ENCODE assay signal across 11 cellular contexts in genomic region chr6:42230320-42231034, GRCh38. TPM values are rescaled to one million over a fixed set of nuclear protein-coding genes. Genes with fewer than 3 reads are reported as not detected.
DNase-seq lines count a peak whose midpoint lies in the region; ATAC-seq and TF ChIP-seq lines count a peak whose summit lies in the region.
"Had no signal": no experiment of that assay in that cellular context is flagged by ENCODE, and none has a peak within 500 bp of the region (broad histone marks: within the 10 kb centered on the region; RNA-seq: fewer than 3 reads in every experiment).

No MANE protein-coding gene starts in this region.

- H3K9me3 ChIP-seq in MG63 = no peaks in the 10 kb centered on the region

- H3K27ac Mint-ChIP-seq in osteocyte (ENCODE audit: unreplicated experiment) = no peak overlapping the region
- H3K27ac Mint-ChIP-seq: nephron progenitor cell had no signal

- DNase-seq in NCI-H82 (lab: John Stamatoyannopoulos, UW) = peak; percentile 19
- no peak for DNase-seq in NCI-H82 treated with DMSO at 0.1 percent for 48 hours (lab: John Stamatoyannopoulos, UW; ENCODE audit: unreplicated experiment)
- DNase-seq in NAMALWA (ENCODE audit: low spot score) = peak; percentile 51
- peak; percentile 11 for DNase-seq in cerebellar cortex (ENCODE audit: low spot score)
- DNase-seq in osteocyte (ENCODE audit: extremely low spot score, unreplicated experiment) = peak; percentile 59
- no peak for DNase-seq in amygdala (lab: John Stamatoyannopoulos, UW)
- no peak for DNase-seq in MG63
- DNase-seq: C1 segment of cervical spinal cord, nephron progenitor cell had no signal

- ATAC-seq in GM19395 (IDR thresholded peaks at IDR 0.05; ENCODE audit: unreplicated experiment) = no peak

- H3K4me3 ChIP-seq in MG63 = no peak overlapping the region
- H3K4me3 ChIP-seq: SK-N-MC had no signal

- no peaks in the 10 kb centered on the region for H3K9me3 Mint-ChIP-seq in osteocyte (ENCODE audit: unreplicated experiment)

- peaks cover 19% of the 10 kb centered on the region for H3K36me3 Mint-ChIP-seq in osteocyte (ENCODE audit: unreplicated experiment)

- peak; percentile 40 for TF ChIP-seq CTCF in osteocyte (IDR thresholded peaks at IDR 0.05)

- H3K36me3 ChIP-seq in MG63 = no peaks in the 10 kb centered on the region; the same call in none of the 2 replicates

- no peak overlapping the region for H3K4me3 Mint-ChIP-seq in osteocyte (ENCODE audit: unreplicated experiment)
- H3K4me3 Mint-ChIP-seq: nephron progenitor cell had no signal

- no peaks in the 10 kb centered on the region for H3K27me3 ChIP-seq in MG63

- H3K4me1 Mint-ChIP-seq in osteocyte (ENCODE audit: unreplicated experiment) = peaks cover 14% of the 10 kb centered on the region

- no peaks in the 10 kb centered on the region for H3K27me3 Mint-ChIP-seq in osteocyte (ENCODE audit: unreplicated experiment)

RNA-seq across cellular contexts. Expression of gene MRPS10, which starts 12.8 kb away (rescaled TPM):
- 30.6 and 33.1 TPM in 2 replicates for total RNA-seq in osteocyte
- 61.9 and 65.5 TPM in 2 replicates for total RNA-seq in MG63 (2014; rRNA removed; shearing (Covaris generic); ENCODE audit: low replicate concordance)

RNA-seq across cellular contexts. Expression of gene GUCA1B, which starts 35.7 kb away (rescaled TPM):
- 0.76 and 1.0 TPM in 2 replicates for total RNA-seq in osteocyte
- total RNA-seq in MG63 (2014; rRNA removed; shearing (Covaris generic); ENCODE audit: low replicate concordance) = not detected in 2 replicates

RNA-seq across cellular contexts. Expression of gene GUCA1A, which starts 57.3 kb away (rescaled TPM):
- not detected in 2 replicates for total RNA-seq in osteocyte
- total RNA-seq in MG63 (2014; rRNA removed; shearing (Covaris generic); ENCODE audit: low replicate concordance) = not detected in 2 replicates

Comparison
In these comparisons a context has a peak if more than half of its experiments do, and no peak if none do; other contexts are left out.
1. DNase-seq: peak in NCI-H82 (single experiment), NAMALWA (single experiment), cerebellar cortex (single experiment) and osteocyte (single experiment); none in NCI-H82 treated with DMSO at 0.1 percent for 48 hours (single experiment), amygdala (0 of 56) and MG63 (single experiment).